ENCODE assay signal across 14 cellular contexts in the genomic region with DNA sequence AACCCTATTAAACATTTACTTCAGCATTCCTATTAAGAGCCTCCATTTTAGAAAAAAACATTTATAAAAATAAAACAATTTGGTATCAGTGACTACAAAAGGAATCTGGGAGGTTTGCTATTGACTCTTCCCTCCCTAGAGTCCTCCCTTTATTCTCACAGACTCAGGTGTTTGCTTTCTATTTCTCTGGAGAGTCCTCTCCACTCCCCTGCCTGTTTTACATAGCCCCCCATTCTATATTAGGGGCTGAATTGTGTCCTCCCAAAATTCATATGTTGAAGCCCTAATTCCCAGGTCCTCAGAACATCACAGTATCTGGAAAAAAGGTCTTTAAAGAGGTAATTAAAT.
A peak's percentile ranks its signal among the peaks of the same experiment; 100 is the strongest.
DNase-seq lines count a peak whose midpoint lies in the region; ATAC-seq, FAIRE-seq and TF ChIP-seq lines count a peak whose summit lies in the region.
"Had no signal": no experiment of that assay in that cellular context is flagged by ENCODE, and none has a peak within 500 bp of the region (broad histone marks: within the 10 kb centered on the region; RNA-seq: fewer than 3 reads in every experiment).

No MANE protein-coding gene starts in this region.

- H3K4me1 ChIP-seq in cardiac muscle cell (ENCODE audit: low read depth) (peaks cover 5% of the 10 kb centered on the region), heart left ventricle (peaks cover 0 to 28% (median 2%) of the 10 kb centered on the region in 12 donors), kidney (ENCODE audit: control insufficient read depth in 1 of 2, insufficient read depth in 1 of 2, low read depth in 1 of 2, low read length in 2 of 2) (peaks cover 4 to 22% of the 10 kb centered on the region in 2 donors), tibial artery (peaks cover 0 to 36% (median 4%) of the 10 kb centered on the region in 4 donors)
- H3K4me1 ChIP-seq: BLaER1 had no signal

- H3K4me3 ChIP-seq in cardiac muscle cell: no peak overlapping the region
- H3K4me3 ChIP-seq in heart left ventricle: no peak overlapping the region
- H3K4me3 ChIP-seq in kidney (ENCODE audit: low read length in 2 of 2): no peak overlapping the region
- H3K4me3 ChIP-seq in tibial artery: no peak overlapping the region
- H3K4me3 ChIP-seq: BLaER1, dorsolateral prefrontal cortex had no signal

- TF ChIP-seq POLR2A in heart left ventricle (IDR thresholded peaks at IDR 0.05): no peak
- TF ChIP-seq POLR2A in GM12892 (IDR thresholded peaks at IDR 0.05; ENCODE audit: low read depth, low read length): no peak

- DNase-seq in cardiac muscle cell (ENCODE audit: low read depth in 1 of 2, low spot score in 1 of 2) (no peak), heart left ventricle (no peak), T-helper 17 cell (no peak), kidney (no peak), tibial artery (no peak), GM12892 (ENCODE audit: insufficient read length) (no peak)
- DNase-seq: activated naive CD4-positive, alpha-beta T cell treated with Interleukin-2 at 50 U/mL for 16 hours; dorsolateral prefrontal cortex; foreskin melanocyte; left cardiac atrium; stimulated activated naive B cell treated with anti-CD40 and anti-IgM and Interleukin-4, amounts not matched to agents 10 μg/mL and 1 μg/mL and 100 μg/mL, for 72 hours had no signal

- H3K4me3 Mint-ChIP-seq in T-helper 17 cell: no peak overlapping the region

- H3K27ac ChIP-seq in cardiac muscle cell: peak overlapping the region; percentile 20
- H3K27ac ChIP-seq in heart left ventricle: peak overlapping the region in 1 of 12 donors; percentile 59
- peak overlapping the region; percentile 66 to 84 for H3K27ac ChIP-seq in kidney (ENCODE audit: low read depth in 2 of 2, low read length in 2 of 2)
- H3K27ac ChIP-seq in tibial artery: peak overlapping the region; percentile 56 to 63
- H3K27ac ChIP-seq: BLaER1 had no signal

- H3K27me3 ChIP-seq in cardiac muscle cell (no peaks in the 10 kb centered on the region), heart left ventricle (no peaks in the 10 kb centered on the region), tibial artery (no peaks in the 10 kb centered on the region)
- H3K27me3 ChIP-seq: BLaER1, dorsolateral prefrontal cortex had no signal

- H3K27me3 Mint-ChIP-seq in T-helper 17 cell: no peaks in the 10 kb centered on the region
- H3K27me3 Mint-ChIP-seq: stimulated activated naive B cell treated with anti-CD40 and anti-IgM and Interleukin-4, amounts not matched to agents 10 μg/mL and 1 μg/mL and 100 μg/mL, for 72 hours had no signal

- no peaks in the 10 kb centered on the region for H3K9me3 ChIP-seq in cardiac muscle cell (ENCODE audit: low read depth)
- H3K9me3 ChIP-seq in heart left ventricle: no peaks in the 10 kb centered on the region
- no peaks in the 10 kb centered on the region for H3K9me3 ChIP-seq in T-helper 17 cell (ENCODE audit: control insufficient read depth, low read length, poor library complexity, severe bottlenecking)
- no peaks in the 10 kb centered on the region for H3K9me3 ChIP-seq in kidney (ENCODE audit: control insufficient read depth in 1 of 2, low read length in 2 of 2)
- H3K9me3 ChIP-seq in tibial artery: no peaks in the 10 kb centered on the region

- no peak for ATAC-seq in heart left ventricle
- ATAC-seq in T-helper 17 cell: no peak
- no peak for ATAC-seq in GM21528 (IDR thresholded peaks at IDR 0.05; ENCODE audit: low FRiP score, unreplicated experiment)
- no peak for ATAC-seq in GM18502 (IDR thresholded peaks at IDR 0.05; ENCODE audit: poor library complexity, unreplicated experiment)

- peaks cover 6% of the 10 kb centered on the region for H3K36me3 Mint-ChIP-seq in T-helper 17 cell (ENCODE audit: low read depth)

- FAIRE-seq in kidney (lab: Jason Lieb, UNC) (no peak), GM12892 (lab: Jason Lieb, UNC) (no peak)

- H3K36me3 ChIP-seq in cardiac muscle cell (no peaks in the 10 kb centered on the region), heart left ventricle (peaks cover 0 to 12% (median 0%) of the 10 kb centered on the region in 9 donors), kidney (ENCODE audit: control insufficient read depth in 1 of 2, insufficient read depth in 2 of 2, low read length in 2 of 2) (no peaks in the 10 kb centered on the region), tibial artery (peaks cover 0 to 4% (median 0%) of the 10 kb centered on the region in 3 donors)

- H3K9ac ChIP-seq in kidney (ENCODE audit: low read length in 2 of 2): peak overlapping the region in 1 of 2 donors; percentile 30
- H3K9ac ChIP-seq: BLaER1 had no signal

- TF ChIP-seq CTCF in cardiac muscle cell (IDR thresholded peaks at IDR 0.05; ENCODE audit: low read depth, low read length): no peak
- TF ChIP-seq CTCF in heart left ventricle (IDR thresholded peaks at IDR 0.05): no peak
- no peak for TF ChIP-seq CTCF in kidney (IDR thresholded peaks at IDR 0.05; ENCODE audit: borderline replicate concordance, extremely low read depth, insufficient read depth)
- no peak for TF ChIP-seq CTCF in tibial artery (IDR thresholded peaks at IDR 0.05)

- intact Hi-C loops in heart left ventricle (cut with DNase I): no loop called here
- intact Hi-C loops in kidney (cut with DNase I): no loop called here
- intact Hi-C loops in tibial artery (cut with DNase I; ENCODE audit: low total_unique reads): no loop called here

- peaks cover 31% of the 10 kb centered on the region for H3K4me1 Mint-ChIP-seq in T-helper 17 cell

- peak overlapping the region; percentile 88 for H3K27ac Mint-ChIP-seq in T-helper 17 cell
